22 cellular contexts compared by ENCODE assay signal in the genomic region with DNA sequence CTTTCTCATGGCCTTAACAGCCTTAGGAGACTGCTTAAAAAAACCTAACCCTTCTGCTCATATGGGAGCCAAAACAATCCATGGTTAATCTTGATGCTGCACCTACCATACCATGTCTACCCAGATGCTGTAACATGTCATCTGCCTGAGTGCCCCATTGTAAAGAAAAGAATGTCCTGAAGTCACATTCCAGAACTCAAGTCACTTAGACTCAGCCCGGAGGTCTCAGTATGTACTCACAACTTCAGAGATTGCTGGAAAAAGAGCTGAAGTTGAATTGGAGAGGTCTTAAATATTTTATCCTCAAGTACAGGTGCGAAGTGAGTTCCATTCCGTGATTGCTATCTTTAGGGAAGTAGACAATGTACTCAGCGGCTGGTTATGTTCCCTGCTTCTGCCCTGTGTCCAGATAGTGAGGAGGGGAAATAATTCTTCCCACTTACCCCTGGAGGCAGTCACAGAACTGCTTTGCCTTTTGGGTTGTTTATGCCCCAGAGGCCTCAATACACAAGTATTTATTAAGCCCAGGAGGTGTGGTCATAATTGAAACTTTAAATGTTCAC. TPM values are rescaled to one million over a fixed set of nuclear protein-coding genes. Genes with fewer than 3 reads are reported as not detected.
DNase-seq lines count a peak whose midpoint lies in the region; ATAC-seq and TF ChIP-seq lines count a peak whose summit lies in the region.
"Had no signal": no experiment of that assay in that cellular context is flagged by ENCODE, and none has a peak within 500 bp of the region (broad histone marks: within the 10 kb centered on the region; RNA-seq: fewer than 3 reads in every experiment).

No MANE protein-coding gene starts in this region.

- H3K36me3 ChIP-seq in mesendoderm (ENCODE audit: control insufficient read depth, insufficient read depth, low read length) (no peaks in the 10 kb centered on the region), upper lobe of right lung (no peaks in the 10 kb centered on the region), mammary epithelial cell (ENCODE audit: insufficient read depth, low read length) (no peaks in the 10 kb centered on the region)
- H3K36me3 ChIP-seq: BE2C; BLaER1 treated with 17β-estradiol and CSF1 and Interleukin-3, amounts not matched to agents 10 nM and 100 nM; HAP-1 had no signal

- H3K4me1 ChIP-seq in mesendoderm (ENCODE audit: control insufficient read depth, low read depth, low read length) = no peaks in the 10 kb centered on the region
- H3K4me1 ChIP-seq in upper lobe of right lung = peaks cover 4% of the 10 kb centered on the region
- peaks cover 19% of the 10 kb centered on the region for H3K4me1 ChIP-seq in mammary epithelial cell (ENCODE audit: insufficient read depth, low read length)

- H3K27ac ChIP-seq in mesendoderm (ENCODE audit: low read depth, low read length) (no peak overlapping the region), upper lobe of right lung (peak overlapping the region; percentile 5), mammary epithelial cell (ENCODE audit: insufficient read depth, low read depth, low read length) (no peak overlapping the region)
- H3K27ac ChIP-seq: 22Rv1; BLaER1 treated with 17β-estradiol and CSF1 and Interleukin-3, amounts not matched to agents 10 nM and 100 nM had no signal

- ATAC-seq in upper lobe of right lung = peak; percentile 70
- no peak for ATAC-seq in GM18870 (IDR thresholded peaks at IDR 0.05; ENCODE audit: unreplicated experiment)

- DNase-seq in ELF-1 (ENCODE audit: low read depth, low spot score) (peak; percentile 18), islet precursor cell (peak; percentile 67), mesendoderm (peak; percentile 20), upper lobe of right lung (no peak), mammary epithelial cell (no peak), NCI-H2081 (lab: John Stamatoyannopoulos, UW) (no peak)
- DNase-seq: AML-193; BE2C; CD4-positive, alpha-beta T cell; CD8-positive, alpha-beta memory T cell; DMS 273 treated with DMSO at 0.1 percent for 48 hours; DMS79; EL; GF-D8; GOT3; HFFc6 had no signal

- H2AFZ ChIP-seq in mammary epithelial cell (ENCODE audit: low read depth, low read length) = no peak overlapping the region

- no peak overlapping the region for H2AK5ac ChIP-seq in mesendoderm (ENCODE audit: low read length)

- no peaks in the 10 kb centered on the region for H3K79me1 ChIP-seq in mesendoderm (ENCODE audit: low read length)

- H3K56ac ChIP-seq in mesendoderm (ENCODE audit: low read length) = no peak overlapping the region

- H4K5ac ChIP-seq in mesendoderm (ENCODE audit: low read length) = no peak overlapping the region

- H3K4ac ChIP-seq in mesendoderm (ENCODE audit: low read depth, low read length) = no peak overlapping the region

- H4K20me1 ChIP-seq in mammary epithelial cell (ENCODE audit: insufficient read depth, low read length) = no peaks in the 10 kb centered on the region
- H4K20me1 ChIP-seq: BLaER1 treated with 17β-estradiol and CSF1 and Interleukin-3, amounts not matched to agents 10 nM and 100 nM had no signal

- no peak overlapping the region for H3K23ac ChIP-seq in mesendoderm (ENCODE audit: low read length)

- in situ Hi-C loops in mammary epithelial cell (cut with MboI; ENCODE audit: low sequenced_read_pairs in 2 of 2) = loop anchor here in 1 of 2 donors (25.0 kb wide), 2 partner anchors 1020 to 1245 kb away; no protein-coding TSS in a partner anchor

- H2BK120ac ChIP-seq in mesendoderm (ENCODE audit: low read depth, low read length) = no peak overlapping the region

- H3K9me3 ChIP-seq in upper lobe of right lung = no peaks in the 10 kb centered on the region
- H3K9me3 ChIP-seq in mammary epithelial cell (replicated peaks; ENCODE audit: insufficient read depth, low read length) = no peaks in the 10 kb centered on the region
- H3K9me3 ChIP-seq: BE2C; BLaER1 treated with 17β-estradiol and CSF1 and Interleukin-3, amounts not matched to agents 10 nM and 100 nM; HAP-1 had no signal

- intact Hi-C loops in upper lobe of right lung (cut with DNase I) = no loop called here
- intact Hi-C loops in mammary epithelial cell (cut with micrococcal nuclease) = loop anchor here (5.0 to 10.0 kb wide), 5 partner anchors 462 to 1240 kb away; a partner anchor contains a TSS

- H4K8ac ChIP-seq in mesendoderm (ENCODE audit: low read depth, low read length) = no peak overlapping the region

- H3K4me2 ChIP-seq in mesendoderm (ENCODE audit: low read length) (no peak overlapping the region), mammary epithelial cell (ENCODE audit: insufficient read depth, low read depth, low read length) (no peak overlapping the region)

- dilution Hi-C loops in mammary epithelial cell (cut with HindIII; ENCODE audit: low sequenced_read_pairs) = no loop called here

- H2BK15ac ChIP-seq in mesendoderm (replicated peaks; ENCODE audit: low read depth) = no peak overlapping the region

- CTCF ChIA-PET in mammary epithelial cell (lab: Charles Lee; ENCODE audit: low non-redundant PET) = no interaction called here

- no peak overlapping the region for H3K18ac ChIP-seq in mesendoderm (ENCODE audit: low read length)

- no CpG with 5 or more reads among the region's 4 CpGs for WGBS in mesendoderm (ENCODE audit: extremely low coverage, insufficient coverage, low lambda C conversion rate)
- WGBS in mammary epithelial cell (ENCODE audit: low coverage, missing lambda C conversion rate) = 100% methylated on average over 4 of the region's 4 CpGs

- BruUV-seq in mammary epithelial cell (replicated peaks; lab: Mats Ljungman, UMichigan) = no TSS peak

- no peaks in the 10 kb centered on the region for H3K79me2 ChIP-seq in mesendoderm (ENCODE audit: control insufficient read depth, insufficient read depth, low read length)
- H3K79me2 ChIP-seq in mammary epithelial cell (ENCODE audit: insufficient read depth, low read length) = no peaks in the 10 kb centered on the region

- H3K4me3 ChIP-seq in mesendoderm (ENCODE audit: low read length) = no peak overlapping the region
- H3K4me3 ChIP-seq in upper lobe of right lung = no peak overlapping the region
- no peak overlapping the region for H3K4me3 ChIP-seq in mammary epithelial cell (replicated peaks in 1 of 3; ENCODE audit: insufficient read depth in 1 of 3, low read depth in 2 of 3, low read length in 3 of 3)
- H3K4me3 ChIP-seq: BLaER1 treated with 17β-estradiol and CSF1 and Interleukin-3, amounts not matched to agents 10 nM and 100 nM; HAP-1 had no signal

- H3K9ac ChIP-seq in mesendoderm (ENCODE audit: low read length) (no peak overlapping the region), mammary epithelial cell (ENCODE audit: insufficient read depth, low read length) (no peak overlapping the region)
- H3K9ac ChIP-seq: BLaER1 treated with 17β-estradiol and CSF1 and Interleukin-3, amounts not matched to agents 10 nM and 100 nM had no signal

- TF ChIP-seq CTCF in upper lobe of right lung (IDR thresholded peaks at IDR 0.05) (no peak), mammary epithelial cell (conservative IDR thresholded peaks at IDR 0.05 in 1 of 2, IDR thresholded peaks at IDR 0.05 in 1 of 2; ENCODE audit: extremely low read depth in 1 of 2, insufficient read depth in 1 of 2, low read depth in 1 of 2, low read length in 2 of 2) (no peak)

- H3K27me3 ChIP-seq in mesendoderm (ENCODE audit: insufficient read depth, low read length, poor library complexity) = no peaks in the 10 kb centered on the region
- no peaks in the 10 kb centered on the region for H3K27me3 ChIP-seq in upper lobe of right lung
- H3K27me3 ChIP-seq in mammary epithelial cell (ENCODE audit: insufficient read depth, low read length) = no peaks in the 10 kb centered on the region
- H3K27me3 ChIP-seq: BE2C; BLaER1 treated with 17β-estradiol and CSF1 and Interleukin-3, amounts not matched to agents 10 nM and 100 nM had no signal

- H2BK5ac ChIP-seq in mesendoderm (ENCODE audit: low read length) = no peak overlapping the region

RNA-seq across cellular contexts. Expression of a gene that starts 57.5 kb away (rescaled TPM):
- polyA plus RNA-seq in mesendoderm (2013, experiment 1 of 2) = 12.0 TPM
- polyA plus RNA-seq in mesendoderm (2013, experiment 2 of 2) = 12.3 TPM
- total RNA-seq in upper lobe of right lung (18.5 TPM), mammary epithelial cell (1 to 10 TPM; 3.8 to 9.6 TPM)
- 1.9 TPM for polyA plus RNA-seq in mammary epithelial cell
- 0.52 TPM for polyA minus RNA-seq in mammary epithelial cell
- total RNA-seq: G401, HFFc6 had no signal
- polyA plus RNA-seq: CD14-positive monocyte had no signal

Comparison
In these comparisons a context has a peak if more than half of its experiments do, and no peak if none do; other contexts are left out.
1. DNase-seq: peak in ELF-1 (single experiment), islet precursor cell (single experiment) and mesendoderm (single experiment); none in upper lobe of right lung (single experiment), mammary epithelial cell (single experiment) and NCI-H2081 (0 of 2).